8 cellular contexts compared by ENCODE assay signal in the genomic region with DNA sequence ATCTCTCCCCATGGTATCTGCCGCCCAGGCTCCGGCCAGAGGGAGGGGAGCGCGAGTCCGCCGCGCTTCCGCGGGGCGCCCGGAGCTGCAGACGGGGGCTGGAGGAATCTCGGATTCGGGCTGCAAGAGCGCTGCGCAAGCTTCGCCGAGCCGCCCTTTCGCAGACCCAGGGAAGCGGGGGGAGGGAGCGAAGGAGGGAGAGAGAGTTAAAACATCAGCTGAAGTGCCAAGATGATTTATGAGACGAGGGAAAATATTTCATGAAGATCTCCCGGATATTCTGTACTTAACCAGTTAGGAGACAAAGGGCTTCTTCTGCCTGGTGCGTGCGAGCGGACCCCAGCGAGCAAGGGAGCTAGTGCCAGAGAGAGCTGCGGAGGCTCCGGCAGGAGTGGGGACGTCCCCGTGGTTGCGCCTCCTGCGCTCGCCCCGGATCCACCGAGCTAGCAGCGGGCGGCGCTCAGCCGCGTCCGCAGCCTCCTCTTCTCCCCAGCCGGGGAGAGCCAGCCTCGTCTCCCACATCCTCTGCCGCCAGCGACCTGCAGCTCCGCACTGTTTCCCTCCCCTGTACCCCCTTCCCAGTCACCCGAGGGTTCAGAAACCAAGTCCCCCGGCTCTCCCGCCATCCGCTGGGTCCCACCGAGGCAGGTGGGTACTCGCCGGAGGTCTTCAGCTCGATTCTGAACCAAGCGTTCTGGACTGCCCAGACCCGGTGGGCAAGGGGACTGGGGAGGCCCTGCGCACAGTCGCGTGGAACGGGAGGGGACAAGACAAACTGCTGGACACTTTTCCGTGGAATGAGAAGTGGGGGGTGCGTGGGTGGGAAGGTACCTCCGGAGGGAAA. TPM values are rescaled to one million over a fixed set of nuclear protein-coding genes. Genes with fewer than 3 reads are reported as not detected.
DNase-seq lines count a peak whose midpoint lies in the region; ATAC-seq and TF ChIP-seq lines count a peak whose summit lies in the region.

No MANE protein-coding gene starts in this region.

- BruUV-seq in Panc1 (replicated peaks; lab: Mats Ljungman, UMichigan): no TSS peak

- H3K4me1 ChIP-seq in heart left ventricle (peaks cover 0 to 72% (median 36%) of the 10 kb centered on the region in 12 donors), right atrium auricular region (peaks cover 0 to 77% of the 10 kb centered on the region in 2 donors), Panc1 (ENCODE audit: control insufficient read depth, insufficient read depth, low read length) (peaks cover 44% of the 10 kb centered on the region), hepatocyte (ENCODE audit: insufficient read depth) (peaks cover 33% of the 10 kb centered on the region), stomach smooth muscle (ENCODE audit: control insufficient read depth, insufficient read depth, low read length) (peaks cover 60% of the 10 kb centered on the region)

- H3K27ac ChIP-seq in heart left ventricle (no peak overlapping the region), right atrium auricular region (no peak overlapping the region), Panc1 (ENCODE audit: low read length) (peak overlapping the region; percentile 99), hepatocyte (no peak overlapping the region), stomach smooth muscle (ENCODE audit: low read length) (no peak overlapping the region)

- POLR2A ChIA-PET in Panc1 (lab: Charles Lee): interaction anchor here (1.0 to 1.2 kb wide), 2 partner anchors 9 to 253 kb away, joined by 4 to 5 read pairs; no protein-coding TSS in a partner anchor

- no peak for TF ChIP-seq POLR2A in heart left ventricle (IDR thresholded peaks at IDR 0.05)

- H3K4me3 ChIP-seq in heart left ventricle (peak overlapping the region in 7 of 12 donors; percentile 24 to 48 (median 37)), right atrium auricular region (peak overlapping the region in 1 of 2 donors; percentile 42), Panc1 (ENCODE audit: low read depth in 2 of 2, low read length in 2 of 2) (peak overlapping the region; percentile 58 to 67), hepatocyte (no peak overlapping the region), stomach smooth muscle (ENCODE audit: low read length in 2 of 2) (peak overlapping the region; percentile 11 to 44)

- intact Hi-C loops in heart left ventricle (cut with DNase I): loop anchor here in 4 of 10 donors (10.0 kb wide), 1 partner anchor 180 kb away; no protein-coding TSS in a partner anchor
- intact Hi-C loops in Panc1 (cut with micrococcal nuclease; ENCODE audit: unreplicated experiment): loop anchor here (5.0 kb wide), 2 partner anchors 72 to 133 kb away; no protein-coding TSS in a partner anchor

- no peaks in the 10 kb centered on the region for H3K9me2 ChIP-seq in hepatocyte (replicated peaks; ENCODE audit: insufficient read depth)

- H3K27me3 ChIP-seq in heart left ventricle: peaks cover 78 to 100% (median 100%) of the 10 kb centered on the region in 9 donors
- peaks cover 81 to 92% of the 10 kb centered on the region in 2 donors for H3K27me3 ChIP-seq in right atrium auricular region
- no peaks in the 10 kb centered on the region for H3K27me3 ChIP-seq in Panc1 (ENCODE audit: control insufficient read depth, insufficient read depth, low read length)
- peaks cover 100% of the 10 kb centered on the region for H3K27me3 ChIP-seq in hepatocyte
- peaks cover 82 to 95% of the 10 kb centered on the region in 2 donors for H3K27me3 ChIP-seq in stomach smooth muscle (ENCODE audit: control insufficient read depth in 1 of 2, insufficient read depth in 2 of 2, low read length in 2 of 2)

- CTCF ChIA-PET in Panc1 (lab: Charles Lee): interaction anchor here (0.6 to 3.0 kb wide), 9 partner anchors 10 to 375 kb away, joined by 3 to 20 read pairs (median 9); partner anchors contain the start of gene HIF1AN

- 2 to 3% (median 2%) methylated on average over 49 to 65 of the region's 65 CpGs for WGBS in heart left ventricle, 4 donors
- WGBS in hepatocyte (ENCODE audit: low lambda C conversion rate, missing lambda C conversion rate): 5% methylated on average over 50 of the region's 65 CpGs

- H3K9me3 ChIP-seq in heart left ventricle: no peaks in the 10 kb centered on the region
- no peaks in the 10 kb centered on the region for H3K9me3 ChIP-seq in right atrium auricular region
- H3K9me3 ChIP-seq in Panc1 (ENCODE audit: control insufficient read depth, insufficient read depth, low read depth, low read length): no peaks in the 10 kb centered on the region
- H3K9me3 ChIP-seq in hepatocyte (ENCODE audit: low read depth): no peaks in the 10 kb centered on the region
- no peaks in the 10 kb centered on the region for H3K9me3 ChIP-seq in stomach smooth muscle (ENCODE audit: control insufficient read depth in 2 of 2, low read length in 2 of 2)

- H3K79me2 ChIP-seq in hepatocyte: no peaks in the 10 kb centered on the region

- in situ Hi-C loops in Panc1 (cut with HindIII; ENCODE audit: low pct_unique_long_range_greater_than_20kb, low sequenced_read_pairs): no loop called here

- H2AFZ ChIP-seq in hepatocyte: peak overlapping the region; percentile 26

- TF ChIP-seq CTCF in heart left ventricle (IDR thresholded peaks at IDR 0.05): no peak
- TF ChIP-seq CTCF in right atrium auricular region (IDR thresholded peaks at IDR 0.05): no peak
- no peak for TF ChIP-seq CTCF in Panc1 (IDR thresholded peaks at IDR 0.05)
- no peak for TF ChIP-seq CTCF in hepatocyte (IDR thresholded peaks at IDR 0.05; ENCODE audit: poor library complexity)

- H3K36me3 ChIP-seq in heart left ventricle (no peaks in the 10 kb centered on the region), right atrium auricular region (no peaks in the 10 kb centered on the region), Panc1 (ENCODE audit: control insufficient read depth, insufficient read depth, low read length) (no peaks in the 10 kb centered on the region), hepatocyte (replicated peaks; ENCODE audit: insufficient read depth, low read depth) (no peaks in the 10 kb centered on the region), stomach smooth muscle (ENCODE audit: control insufficient read depth in 2 of 2, insufficient read depth in 2 of 2, low read length in 2 of 2) (no peaks in the 10 kb centered on the region)

- H4K20me1 ChIP-seq in hepatocyte (ENCODE audit: insufficient read depth, poor library complexity, severe bottlenecking): no peaks in the 10 kb centered on the region

- peak overlapping the region; percentile 77 for H3K4me2 ChIP-seq in hepatocyte

- H3K9ac ChIP-seq in stomach smooth muscle (ENCODE audit: low read length in 2 of 2): no peak overlapping the region

- ATAC-seq in heart left ventricle: no peak
- ATAC-seq in Panc1: peak; percentile 10

- DNase-seq in heart left ventricle: no peak
- no peak for DNase-seq in right atrium auricular region (ENCODE audit: low spot score)
- DNase-seq in Panc1 (ENCODE audit: low read depth, low spot score): no peak
- no peak for DNase-seq in hepatocyte (ENCODE audit: low spot score)
- DNase-seq in cortex of kidney (lab: John Stamatoyannopoulos, UW): no peak
- DNase-seq in AML-193 (lab: John Stamatoyannopoulos, UW): no peak
- no peak for DNase-seq in central memory CD4-positive, alpha-beta T cell

RNA-seq across cellular contexts. Expression of gene PAX2, which starts 1.0 kb away (rescaled TPM):
- total RNA-seq in heart left ventricle: not detected
- not detected for polyA plus RNA-seq in heart left ventricle
- total RNA-seq in right atrium auricular region: not detected
- 72.3 TPM for total RNA-seq in Panc1 (2021; ENCODE audit: unreplicated experiment)
- polyA plus RNA-seq in Panc1 (2012; ENCODE audit: insufficient read length): 71.5 TPM
- not detected in 2 replicates for total RNA-seq in hepatocyte
- polyA plus RNA-seq in hepatocyte: not detected in 2 replicates

Comparison
In these comparisons a context has a peak if more than half of its experiments do, and no peak if none do; other contexts are left out.
1. RNA of gene PAX2, which starts 1.0 kb away (total RNA-seq): 72.3 TPM in Panc1 (single experiment); not detected in heart left ventricle, not detected in right atrium auricular region and not detected in hepatocyte; every median in the first group is over 10 times any median in the second.